Comparison of ENCODE assay signal across 1 cellular context in genomic region chr1:63329621-63330330, GRCh38.
TF ChIP-seq lines count a peak whose summit lies in the region.

No MANE protein-coding gene starts in this region.

TF ChIP-seq in H1, 55 proteins besides CTCF, POLR2A, EP300 and RAD21 (continued from another document):
- TF ChIP-seq FOSL1 (IDR thresholded peaks at IDR 0.05; ENCODE audit: insufficient read depth, low read depth, low read length) (no peak), PHF8 (conservative IDR thresholded peaks at IDR 0.05; ENCODE audit: low read depth, low read length) (0 out of 2 replicates have a peak, but pooled peaks have one; percentile 16), MAX (IDR thresholded peaks at IDR 0.05) (peak; percentile 85), KDM4A (IDR thresholded peaks at IDR 0.05; ENCODE audit: low read depth, low read length, severe bottlenecking) (peak; percentile 92), TCF12 (IDR thresholded peaks at IDR 0.05; ENCODE audit: low read depth, low read length) (no peak)
